Comparison of ENCODE assay signal across 22 cellular contexts in genomic region chr20:41513829-41514228, GRCh38.
"Had no signal": no experiment of that assay in that cellular context is flagged by ENCODE, and none has a peak within 500 bp of the region (broad histone marks: within the 10 kb centered on the region; RNA-seq: fewer than 3 reads in every experiment).

No MANE protein-coding gene starts in this region.

- H2AFZ ChIP-seq: hepatocyte, parathyroid adenoma had no signal

- ATAC-seq: activated CD4-positive, CD25-positive, alpha-beta regulatory T cell treated with anti-CD3 and anti-CD28 coated beads, Interleukin-2, amount 50 U/mL, for 24 hours; activated CD8-positive, alpha-beta T cell treated with anti-CD3 and anti-CD28 coated beads for 36 hours; activated naive CD4-positive, alpha-beta T cell treated with anti-CD3 and anti-CD28 coated beads, Interleukin-2, amount 50 U/mL, for 72 hours; activated T-helper 17 cell treated with anti-CD3 and anti-CD28 coated beads, Interleukin-2, amount 50 U/mL, for 72 hours; foreskin keratinocyte; stimulated activated naive CD8-positive, alpha-beta T cell treated with anti-CD3 and anti-CD28 coated beads, Interleukin-15, Interleukin-2, amounts not matched to agents 100 U/mL and 50 U/mL, for 24 hours had no signal

- H3K4me3 Mint-ChIP-seq: activated CD4-positive, alpha-beta T cell treated with anti-CD3 and anti-CD28 coated beads, Interleukin-2, amount 10 ng/mL, durations not matched to agents 7 days and 5 days; activated CD8-positive, alpha-beta T cell treated with anti-CD3 and anti-CD28 coated beads for 36 hours; activated T-helper 17 cell treated with anti-CD3 and anti-CD28 coated beads, Interleukin-2, amount 50 U/mL, for 72 hours; brain; nephron; T-helper 2 cell treated with Interferon-gamma antibody and Interleukin-4, amounts not matched to agents 5 μg/mL and 100 μg/mL, for 36 hours had no signal

- DNase-seq: activated CD4-positive, alpha-beta T cell treated with anti-CD3 and anti-CD28 coated beads, Interleukin-2, amount 10 ng/mL, durations not matched to agents 7 days and 5 days; activated CD8-positive, alpha-beta T cell treated with anti-CD3 and anti-CD28 coated beads for 36 hours; aorta; caudate nucleus; dermis blood vessel endothelial cell; effector CD8-positive, alpha-beta T cell; foreskin keratinocyte; kidney glomerular epithelial cell; sigmoid colon; stimulated activated CD4-positive, alpha-beta T cell treated with anti-CD3 and anti-CD28 coated beads, Interleukin-2, amount 100 ng/mL, for 48 hours; stimulated activated CD8-positive, alpha-beta memory T cell treated with anti-CD3 and anti-CD28 coated beads, Interleukin-4, amount 100 ng/mL, for 48 hours; stimulated activated naive CD8-positive, alpha-beta T cell treated with anti-CD3 and anti-CD28 coated beads, Interleukin-15, Interleukin-2, amounts not matched to agents 100 U/mL and 50 U/mL, for 24 hours; tibial artery had no signal

- H3K4me1 ChIP-seq: foreskin keratinocyte had no signal

- H3K4me3 ChIP-seq: hepatocyte, sigmoid colon, tibial artery had no signal

- H3K27ac ChIP-seq: foreskin keratinocyte, hepatocyte, parathyroid adenoma, sigmoid colon, tibial artery, VCaP had no signal

- H3K4me1 Mint-ChIP-seq: activated CD4-positive, alpha-beta T cell treated with anti-CD3 and anti-CD28 coated beads, Interleukin-2, amount 10 ng/mL, durations not matched to agents 7 days and 5 days; activated T-helper 17 cell treated with anti-CD3 and anti-CD28 coated beads, Interleukin-2, amount 50 U/mL, for 72 hours had no signal

- H3K4me2 ChIP-seq: hepatocyte had no signal

- H3K27me3 ChIP-seq: foreskin keratinocyte, hepatocyte, sigmoid colon, tibial artery had no signal

- H3K27me3 Mint-ChIP-seq: activated CD4-positive, alpha-beta T cell treated with anti-CD3 and anti-CD28 coated beads, Interleukin-2, amount 10 ng/mL, durations not matched to agents 7 days and 5 days; activated CD8-positive, alpha-beta T cell treated with anti-CD3 and anti-CD28 coated beads for 36 hours; activated T-helper 17 cell treated with anti-CD3 and anti-CD28 coated beads, Interleukin-2, amount 50 U/mL, for 72 hours had no signal

- H3K27ac Mint-ChIP-seq: activated CD4-positive, alpha-beta T cell treated with anti-CD3 and anti-CD28 coated beads, Interleukin-2, amount 10 ng/mL, durations not matched to agents 7 days and 5 days; activated CD8-positive, alpha-beta T cell treated with anti-CD3 and anti-CD28 coated beads for 36 hours; activated naive CD4-positive, alpha-beta T cell treated with anti-CD3 and anti-CD28 coated beads, Interleukin-2, amount 50 U/mL, for 72 hours; activated T-helper 17 cell treated with anti-CD3 and anti-CD28 coated beads, Interleukin-2, amount 50 U/mL, for 72 hours; nephron; T-helper 2 cell treated with Interferon-gamma antibody and Interleukin-4, amounts not matched to agents 5 μg/mL and 100 μg/mL, for 36 hours had no signal

- H3K9me3 ChIP-seq: sigmoid colon, tibial artery had no signal

- H3K9ac ChIP-seq: parathyroid adenoma had no signal
